In genomic region chr15:86062646-86063193, GRCh38 we compare ENCODE assay signal across 26 cellular contexts. TPM values are rescaled to one million over a fixed set of nuclear protein-coding genes. Genes with fewer than 3 reads are reported as not detected.
"Had no signal": no experiment of that assay in that cellular context is flagged by ENCODE, and none has a peak within 500 bp of the region (broad histone marks: within the 10 kb centered on the region; RNA-seq: fewer than 3 reads in every experiment).

No MANE protein-coding gene starts in this region.

- ATAC-seq: activated naive CD4-positive, alpha-beta T cell treated with anti-CD3 and anti-CD28 coated beads, Interleukin-2, amount 50 U/mL, for 72 hours; activated T-helper 17 cell treated with anti-CD3 and anti-CD28 coated beads, Interleukin-2, amount 50 U/mL, for 72 hours; naive thymus-derived CD4-positive, alpha-beta T cell; right cardiac atrium; stimulated activated effector memory CD8-positive, alpha-beta T cell treated with anti-CD3 and anti-CD28 coated beads, Interleukin-12 subunit alpha, Interleukin-12 subunit beta, amount 100 ng/mL, for 72 hours had no signal

- H3K36me3 Mint-ChIP-seq: naive thymus-derived CD4-positive, alpha-beta T cell; stimulated activated effector memory CD8-positive, alpha-beta T cell treated with anti-CD3 and anti-CD28 coated beads, Interleukin-12 subunit alpha, Interleukin-12 subunit beta, amount 100 ng/mL, for 72 hours had no signal

- DNase-seq: activated CD4-positive, alpha-beta T cell treated with anti-CD3 and anti-CD28 coated beads for 1 hour; activated CD8-positive, alpha-beta memory T cell treated with anti-CD3 and anti-CD28 coated beads for 24 hours; activated CD8-positive, alpha-beta memory T cell treated with anti-CD3 and anti-CD28 coated beads, Interleukin-2, amount 50 U/mL, for 4 hours; activated T-cell treated with anti-CD3 and anti-CD28 coated beads, Interleukin-2, amount 50 U/mL, for 24 hours; aorta; brain microvascular endothelial cell; central memory CD4-positive, alpha-beta T cell; dermis blood vessel endothelial cell; effector memory CD4-positive, alpha-beta T cell; foreskin melanocyte; hippocampal formation; left ventricle myocardium inferior; naive thymus-derived CD4-positive, alpha-beta T cell; ovary; right cardiac atrium; stimulated activated CD4-positive, alpha-beta T cell treated with anti-CD3 and anti-CD28 coated beads, Interleukin-1b, Interleukin-23, amount 100 ng/mL, for 48 hours; testis; trophoblast cell had no signal

- H3K4me1 Mint-ChIP-seq: naive thymus-derived CD4-positive, alpha-beta T cell; stimulated activated effector memory CD8-positive, alpha-beta T cell treated with anti-CD3 and anti-CD28 coated beads, Interleukin-12 subunit alpha, Interleukin-12 subunit beta, amount 100 ng/mL, for 72 hours had no signal

- H3K4me1 ChIP-seq: left ventricle myocardium inferior, prostate gland, testis, vagina had no signal

- H3K27ac ChIP-seq: brain microvascular endothelial cell, left ventricle myocardium inferior, ovary, prostate gland, testis, vagina had no signal

- H3K27ac Mint-ChIP-seq: activated naive CD4-positive, alpha-beta T cell treated with anti-CD3 and anti-CD28 coated beads, Interleukin-2, amount 50 U/mL, for 72 hours; activated T-cell treated with anti-CD3 and anti-CD28 coated beads, Interleukin-2, amount 50 U/mL, for 24 hours; activated T-helper 17 cell treated with anti-CD3 and anti-CD28 coated beads, Interleukin-2, amount 50 U/mL, for 72 hours; naive thymus-derived CD4-positive, alpha-beta T cell; stimulated activated effector memory CD8-positive, alpha-beta T cell treated with anti-CD3 and anti-CD28 coated beads, Interleukin-12 subunit alpha, Interleukin-12 subunit beta, amount 100 ng/mL, for 72 hours had no signal

- H3K4me3 ChIP-seq: left ventricle myocardium inferior, ovary, prostate gland, testis, vagina had no signal

- H3K9me3 ChIP-seq: neutrophil, ovary, prostate gland, testis, vagina had no signal

- H3K27me3 ChIP-seq: brain microvascular endothelial cell, neutrophil, ovary, testis, vagina had no signal

- H3K36me3 ChIP-seq: brain microvascular endothelial cell, left ventricle myocardium inferior, neutrophil, ovary, prostate gland, vagina had no signal

- H3K4me3 Mint-ChIP-seq: activated T-cell treated with anti-CD3 and anti-CD28 coated beads, Interleukin-2, amount 50 U/mL, for 24 hours; activated T-helper 17 cell treated with anti-CD3 and anti-CD28 coated beads, Interleukin-2, amount 50 U/mL, for 72 hours; naive thymus-derived CD4-positive, alpha-beta T cell; stimulated activated effector memory CD8-positive, alpha-beta T cell treated with anti-CD3 and anti-CD28 coated beads, Interleukin-12 subunit alpha, Interleukin-12 subunit beta, amount 100 ng/mL, for 72 hours had no signal

RNA-seq across cellular contexts. Expression of gene AGBL1, which starts 17.0 kb away (rescaled TPM):
- total RNA-seq: activated naive CD4-positive, alpha-beta T cell treated with anti-CD3 and anti-CD28 coated beads, Interleukin-2, amount 50 U/mL, for 72 hours; dermis blood vessel endothelial cell; left ventricle myocardium inferior; lung microvascular endothelial cell; naive thymus-derived CD4-positive, alpha-beta T cell; right cardiac atrium; vagina had no signal
- polyA plus RNA-seq: adipose tissue; aorta; naive thymus-derived CD4-positive, alpha-beta T cell; right cardiac atrium had no signal
